ENCODE assay signal across 18 cellular contexts in genomic region chr13:67235265-67235664, GRCh38. TPM values are rescaled to one million over a fixed set of nuclear protein-coding genes. Genes with fewer than 3 reads are reported as not detected.
DNase-seq lines count a peak whose midpoint lies in the region; ATAC-seq and TF ChIP-seq lines count a peak whose summit lies in the region.
"Had no signal": no experiment of that assay in that cellular context is flagged by ENCODE, and none has a peak within 500 bp of the region (broad histone marks: within the 10 kb centered on the region; RNA-seq: fewer than 3 reads in every experiment).

No MANE protein-coding gene starts in this region.

- H3K36me3 Mint-ChIP-seq in neural crest cell (ENCODE audit: low read depth) = no peaks in the 10 kb centered on the region

- no peaks in the 10 kb centered on the region for H3K9me3 ChIP-seq in right cardiac atrium (ENCODE audit: control insufficient read depth, low read length)
- no peaks in the 10 kb centered on the region for H3K9me3 ChIP-seq in SK-N-SH
- H3K9me3 ChIP-seq in thoracic aorta = no peaks in the 10 kb centered on the region
- no peaks in the 10 kb centered on the region for H3K9me3 ChIP-seq in osteoblast (ENCODE audit: low read depth, low read length)

- ATAC-seq in right cardiac atrium = no peak
- ATAC-seq in Right ventricle myocardium inferior = no peak
- ATAC-seq in thoracic aorta (ENCODE audit: insufficient number of reproducible peaks, low FRiP score, low read depth) = no peak
- ATAC-seq in HG02798 (IDR thresholded peaks at IDR 0.05; ENCODE audit: poor library complexity, unreplicated experiment) = no peak

- no peaks in the 10 kb centered on the region for H3K27me3 Mint-ChIP-seq in neural crest cell (ENCODE audit: low read depth)

- H3K27me3 ChIP-seq in right cardiac atrium (ENCODE audit: control insufficient read depth, insufficient read depth) (no peaks in the 10 kb centered on the region), SK-N-SH (ENCODE audit: insufficient read depth) (no peaks in the 10 kb centered on the region), thoracic aorta (replicated peaks; ENCODE audit: insufficient read depth) (no peaks in the 10 kb centered on the region), osteoblast (ENCODE audit: insufficient read depth, low read length) (no peaks in the 10 kb centered on the region)

- H3K4me2 ChIP-seq in SK-N-SH (no peak overlapping the region), osteoblast (ENCODE audit: insufficient read depth, low read length) (no peak overlapping the region)

- WGBS in right cardiac atrium = 56% methylated on average over 2 of the region's 2 CpGs
- WGBS in SK-N-SH (ENCODE audit: low lambda C conversion rate) = 17% methylated on average over 2 of the region's 2 CpGs

- intact Hi-C loops in right cardiac atrium (cut with DNase I) (no loop called here), Right ventricle myocardium inferior (cut with DNase I) (no loop called here)

- CTCF ChIA-PET in SK-N-SH (lab: Yijun Ruan, JAX) = interaction anchor here (0.6 kb wide), 1 partner anchor 546 kb away, joined by 3 read pairs; no protein-coding TSS in a partner anchor

- no peak overlapping the region for H3K9ac ChIP-seq in SK-N-SH

- H2AFZ ChIP-seq in SK-N-SH (ENCODE audit: low read depth) (no peak overlapping the region), osteoblast (ENCODE audit: low read length) (no peak overlapping the region)

- H4K20me1 ChIP-seq in SK-N-SH (ENCODE audit: insufficient read depth) (no peaks in the 10 kb centered on the region), osteoblast (ENCODE audit: insufficient read depth, low read length) (no peaks in the 10 kb centered on the region)

- peak overlapping the region; percentile 38 for H3K4me3 ChIP-seq in right cardiac atrium (ENCODE audit: low read length)
- H3K4me3 ChIP-seq in SK-N-SH (ENCODE audit: low read depth in 2 of 2, low read length in 1 of 2) = no peak overlapping the region
- H3K4me3 ChIP-seq in thoracic aorta = peak overlapping the region; percentile 52
- no peak overlapping the region for H3K4me3 ChIP-seq in osteoblast (ENCODE audit: insufficient read depth, low read length)

- H3K4me1 Mint-ChIP-seq in neural crest cell = peaks cover 19% of the 10 kb centered on the region

- DNase-seq in right cardiac atrium (no peak), Right ventricle myocardium inferior (ENCODE audit: missing footprints) (no peak), SK-N-SH (peak; percentile 56), neural crest cell (ENCODE audit: low read depth, low spot score) (no peak), thoracic aorta (ENCODE audit: low spot score) (no peak), osteoblast (ENCODE audit: insufficient read length, low spot score, missing footprints) (no peak), Ammon's horn (ENCODE audit: low spot score) (no peak)
- DNase-seq: DMS 273 treated with DMSO at 0.1 percent for 48 hours, HFFc6, IMR-90, NCI-H1417 treated with DMSO at 0.1 percent for 48 hours, NCI-H2029 treated with DMSO at 0.1 percent for 48 hours, NCI-H2171, NCI-H526, SHP77 had no signal

- no peak for TF ChIP-seq RAD21 in SK-N-SH (IDR thresholded peaks at IDR 0.05; ENCODE audit: low read length)

- H3K36me3 ChIP-seq in SK-N-SH (replicated peaks in 1 of 2; ENCODE audit: control insufficient read depth in 1 of 2, insufficient read depth in 2 of 2, low read length in 1 of 2) (no peaks in the 10 kb centered on the region), thoracic aorta (no peaks in the 10 kb centered on the region), osteoblast (ENCODE audit: insufficient read depth, low read length) (no peaks in the 10 kb centered on the region)

- no peaks in the 10 kb centered on the region for H3K9me2 ChIP-seq in SK-N-SH

- peak in 1 of 2 experiments; percentile 71; a peak in 2 of 4 replicates for TF ChIP-seq EP300 in SK-N-SH (IDR thresholded peaks at IDR 0.05; ENCODE audit: borderline replicate concordance in 1 of 2, low read depth in 1 of 2, low read length in 1 of 2)

- no peaks in the 10 kb centered on the region for H3K9me3 Mint-ChIP-seq in neural crest cell
- H3K9me3 Mint-ChIP-seq: HFFc6 had no signal

- POLR2A ChIA-PET in SK-N-SH (lab: Yijun Ruan, JAX) = no interaction called here

- no peaks in the 10 kb centered on the region for H3K79me2 ChIP-seq in SK-N-SH (ENCODE audit: insufficient read depth)
- H3K79me2 ChIP-seq in osteoblast (ENCODE audit: insufficient read depth, low read length) = no peaks in the 10 kb centered on the region

- H3K4me3 Mint-ChIP-seq in neural crest cell = peak overlapping the region; percentile 16
- H3K4me3 Mint-ChIP-seq: HFFc6 had no signal

- no peak overlapping the region for H3K27ac ChIP-seq in right cardiac atrium (ENCODE audit: low read length)
- H3K27ac ChIP-seq in SK-N-SH (ENCODE audit: low read depth in 2 of 2, low read length in 1 of 2) = peak overlapping the region in 1 of 2 experiments; percentile 34; a peak in 1 of 4 replicates
- peak overlapping the region; percentile 47 to 93 for H3K27ac ChIP-seq in thoracic aorta
- H3K27ac ChIP-seq in osteoblast (ENCODE audit: low read depth, low read length) = no peak overlapping the region
- H3K27ac ChIP-seq: C4-2B, HL-60 had no signal

- H3K4me1 ChIP-seq in right cardiac atrium (ENCODE audit: control insufficient read depth, insufficient read depth, low read length) (no peaks in the 10 kb centered on the region), SK-N-SH (ENCODE audit: control insufficient read depth in 1 of 2, insufficient read depth in 2 of 2, low read depth in 1 of 2, low read length in 1 of 2) (peaks cover 0 to 14% of the 10 kb centered on the region in 2 experiments; a peak in 1 of 4 replicates), thoracic aorta (ENCODE audit: control insufficient read depth in 1 of 2, low read depth in 2 of 2) (peaks cover 7 to 14% of the 10 kb centered on the region in 2 donors), osteoblast (ENCODE audit: insufficient read depth, low read length) (no peaks in the 10 kb centered on the region)

- TF ChIP-seq CTCF in SK-N-SH (IDR thresholded peaks at IDR 0.05) (no peak), neural crest cell (conservative IDR thresholded peaks at IDR 0.05) (no peak), thoracic aorta (IDR thresholded peaks at IDR 0.05) (no peak), osteoblast (IDR thresholded peaks at IDR 0.05; ENCODE audit: extremely low read depth, low read depth, low read length) (no peak)

- H3F3A ChIP-seq in SK-N-SH (replicated peaks; ENCODE audit: insufficient read depth) = peaks cover 7% of the 10 kb centered on the region

- H3K27ac Mint-ChIP-seq in neural crest cell (ENCODE audit: unreplicated experiment) = no peak overlapping the region
- H3K27ac Mint-ChIP-seq: HFFc6 had no signal

TF ChIP-seq in SK-N-SH, 30 proteins besides CTCF, POLR2A, EP300 and RAD21 (continues in another document):
- TF ChIP-seq REST (IDR thresholded peaks at IDR 0.05; ENCODE audit: low read depth, low read length) = no peak
- no peak for TF ChIP-seq ZBTB33 (IDR thresholded peaks at IDR 0.05; ENCODE audit: borderline replicate concordance, low read depth)
- peak; percentile 67 for TF ChIP-seq RCOR1 (IDR thresholded peaks at IDR 0.05; ENCODE audit: low read length)
- TF ChIP-seq SMC3 (IDR thresholded peaks at IDR 0.05; ENCODE audit: low read depth, low read length) = no peak
- no peak for TF ChIP-seq ELF1 (IDR thresholded peaks at IDR 0.05)
- TF ChIP-seq YY1 (IDR thresholded peaks at IDR 0.05; ENCODE audit: low read depth) = no peak
- TF ChIP-seq GATA2 (CRISPR knock-in tag; IDR thresholded peaks at IDR 0.05) = peak; percentile 40; the same call in 1 of the 2 replicates

RNA-seq across cellular contexts. Expression of gene PCDH9, which starts 5.1 kb away (rescaled TPM):
- total RNA-seq in right cardiac atrium = 10 to 100 TPM; 22.2 to 30.0 (median 28.2) TPM
- 5.1 TPM for polyA plus RNA-seq in right cardiac atrium
- 9.9 TPM for total RNA-seq in Right ventricle myocardium inferior
- polyA plus RNA-seq in SK-N-SH (2012; rRNA removed) = 1.3 and 1.9 TPM in 2 replicates
- 1.7 and 1.8 TPM in 2 replicates for polyA plus RNA-seq in SK-N-SH (2012; cell fraction: cytosol; rRNA removed)
- polyA plus RNA-seq in SK-N-SH (2012; cell fraction: nucleus; rRNA removed) = 0.61 and 1.3 TPM in 2 replicates
- total RNA-seq in neural crest cell = 6.3 and 7.3 TPM in 2 replicates
- total RNA-seq in thoracic aorta = 10 to 100 TPM; 12.3 to 15.3 TPM
- 1.1 and 2.9 TPM in 2 replicates for total RNA-seq in osteoblast

Comparison
In these comparisons a context has a peak if more than half of its experiments do, and no peak if none do; other contexts are left out.
1. H3K27ac ChIP-seq: peak in thoracic aorta (2 of 2); none in right cardiac atrium (single experiment) and osteoblast (single experiment).
2. H3K4me3 ChIP-seq: peak in right cardiac atrium (single experiment) and thoracic aorta (single experiment); none in SK-N-SH (0 of 2) and osteoblast (single experiment).